ENCODE assay signal across 8 cellular contexts in genomic region chr2:85754313-85755095, GRCh38. TPM values are rescaled to one million over a fixed set of nuclear protein-coding genes. Genes with fewer than 3 reads are reported as not detected.
DNase-seq lines count a peak whose midpoint lies in the region; ATAC-seq and TF ChIP-seq lines count a peak whose summit lies in the region.

No MANE protein-coding gene starts in this region.

- peaks cover 83% of the 10 kb centered on the region for H3K27me3 Mint-ChIP-seq in central memory CD8-positive, alpha-beta T cell
- H3K27me3 Mint-ChIP-seq in stimulated activated naive CD8-positive, alpha-beta T cell treated with anti-CD3 and anti-CD28 coated beads, Interleukin-15, Interleukin-2, amounts not matched to agents 100 ng/mL and 50 ng/mL, for 24 hours: peaks cover 63% of the 10 kb centered on the region

- H3K4me3 ChIP-seq in SJSA1 (peak overlapping the region; percentile 64), right lobe of liver (peak overlapping the region; percentile 67 to 77 (median 72))

- H3K9me3 ChIP-seq in SJSA1 (replicated peaks) (no peaks in the 10 kb centered on the region), right lobe of liver (no peaks in the 10 kb centered on the region)

- no peaks in the 10 kb centered on the region for H3K27me3 ChIP-seq in SJSA1 (replicated peaks)
- no peaks in the 10 kb centered on the region for H3K27me3 ChIP-seq in right lobe of liver

- H3K36me3 ChIP-seq in SJSA1 (peaks cover 12% of the 10 kb centered on the region), right lobe of liver (no peaks in the 10 kb centered on the region)

- H3K36me3 Mint-ChIP-seq in central memory CD8-positive, alpha-beta T cell (ENCODE audit: insufficient read depth): peaks cover 2% of the 10 kb centered on the region
- no peaks in the 10 kb centered on the region for H3K36me3 Mint-ChIP-seq in stimulated activated naive CD8-positive, alpha-beta T cell treated with anti-CD3 and anti-CD28 coated beads, Interleukin-15, Interleukin-2, amounts not matched to agents 100 ng/mL and 50 ng/mL, for 24 hours (ENCODE audit: low read depth)

- peaks cover 30% of the 10 kb centered on the region for H3K4me1 ChIP-seq in SJSA1 (replicated peaks)
- H3K4me1 ChIP-seq in right lobe of liver: peaks cover 0 to 39% (median 13%) of the 10 kb centered on the region in 4 donors

- H3K4me3 Mint-ChIP-seq in central memory CD8-positive, alpha-beta T cell: peak overlapping the region; percentile 76
- peak overlapping the region; percentile 77 for H3K4me3 Mint-ChIP-seq in stimulated activated naive CD8-positive, alpha-beta T cell treated with anti-CD3 and anti-CD28 coated beads, Interleukin-15, Interleukin-2, amounts not matched to agents 100 ng/mL and 50 ng/mL, for 24 hours

- TF ChIP-seq CTCF in right lobe of liver (IDR thresholded peaks at IDR 0.05): peak in 2 of 4 donors; percentile 12

- intact Hi-C loops in right lobe of liver (cut with DNase I): no loop called here

- 0% methylated on average over 26 of the region's 93 CpGs for WGBS in right lobe of liver (ENCODE audit: insufficient coverage, low coverage, low lambda C conversion rate, missing lambda C conversion rate)

- no peaks in the 10 kb centered on the region for H3K9me3 Mint-ChIP-seq in central memory CD8-positive, alpha-beta T cell
- no peaks in the 10 kb centered on the region for H3K9me3 Mint-ChIP-seq in stimulated activated naive CD8-positive, alpha-beta T cell treated with anti-CD3 and anti-CD28 coated beads, Interleukin-15, Interleukin-2, amounts not matched to agents 100 ng/mL and 50 ng/mL, for 24 hours

- DNase-seq in NCI-H146 (lab: John Stamatoyannopoulos, UW) (peak; percentile 69), NCI-H146 treated with DMSO at 0.1 percent for 48 hours (lab: John Stamatoyannopoulos, UW; ENCODE audit: unreplicated experiment) (no peak), SJSA1 (ENCODE audit: low read depth in 1 of 2, low spot score in 2 of 2) (peak; percentile 64 to 68), right lobe of liver (peak in 2 of 3 donors; percentile 48 to 71), Ammon's horn (ENCODE audit: low spot score) (no peak)
- DNase-seq in central memory CD8-positive, alpha-beta T cell (ENCODE audit: low spot score in 2 of 2): peak; percentile 26 to 31

- H3K27ac ChIP-seq in SJSA1 (peak overlapping the region; percentile 31; the same call in 1 of the 2 replicates), right lobe of liver (peak overlapping the region; percentile 20 to 81 (median 51))

- no peak for ATAC-seq in central memory CD8-positive, alpha-beta T cell (replicated peaks; ENCODE audit: extremely low read depth, poor library complexity, severe bottlenecking)
- ATAC-seq in right lobe of liver: peak in 3 of 4 donors; percentile 5 to 35 (median 29)
- ATAC-seq in GM18511 (IDR thresholded peaks at IDR 0.05; ENCODE audit: unreplicated experiment): no peak

- H3K27ac Mint-ChIP-seq in central memory CD8-positive, alpha-beta T cell (ENCODE audit: low read depth): no peak overlapping the region
- no peak overlapping the region for H3K27ac Mint-ChIP-seq in stimulated activated naive CD8-positive, alpha-beta T cell treated with anti-CD3 and anti-CD28 coated beads, Interleukin-15, Interleukin-2, amounts not matched to agents 100 ng/mL and 50 ng/mL, for 24 hours

- TF ChIP-seq POLR2A in right lobe of liver (IDR thresholded peaks at IDR 0.05): no peak

- H3K4me1 Mint-ChIP-seq in central memory CD8-positive, alpha-beta T cell: peaks cover 19% of the 10 kb centered on the region
- H3K4me1 Mint-ChIP-seq in stimulated activated naive CD8-positive, alpha-beta T cell treated with anti-CD3 and anti-CD28 coated beads, Interleukin-15, Interleukin-2, amounts not matched to agents 100 ng/mL and 50 ng/mL, for 24 hours (ENCODE audit: low read depth): peaks cover 14% of the 10 kb centered on the region

RNA-seq across cellular contexts. Expression of gene ATOH8, which starts 0.7 kb away (rescaled TPM):
- 9.8 and 16.4 TPM in 2 replicates for total RNA-seq in SJSA1 (2014; rRNA removed; shearing (Covaris generic))
- 10 to 100 TPM in 4 of 6 experiments, 1 to 10 TPM in 2; 5.3 to 78.0 (median 46.2) TPM for total RNA-seq in right lobe of liver

Comparison
In these comparisons a context has a peak if more than half of its experiments do, and no peak if none do; other contexts are left out.
1. DNase-seq: peak in NCI-H146 (single experiment), SJSA1 (2 of 2), central memory CD8-positive, alpha-beta T cell (2 of 2) and right lobe of liver (2 of 3); none in NCI-H146 treated with DMSO at 0.1 percent for 48 hours (single experiment) and Ammon's horn (single experiment).
2. ATAC-seq: peak in right lobe of liver (3 of 4); none in central memory CD8-positive, alpha-beta T cell (single experiment) and GM18511 (single experiment).